Comparison of ENCODE assay signal across 12 cellular contexts in the genomic region with DNA sequence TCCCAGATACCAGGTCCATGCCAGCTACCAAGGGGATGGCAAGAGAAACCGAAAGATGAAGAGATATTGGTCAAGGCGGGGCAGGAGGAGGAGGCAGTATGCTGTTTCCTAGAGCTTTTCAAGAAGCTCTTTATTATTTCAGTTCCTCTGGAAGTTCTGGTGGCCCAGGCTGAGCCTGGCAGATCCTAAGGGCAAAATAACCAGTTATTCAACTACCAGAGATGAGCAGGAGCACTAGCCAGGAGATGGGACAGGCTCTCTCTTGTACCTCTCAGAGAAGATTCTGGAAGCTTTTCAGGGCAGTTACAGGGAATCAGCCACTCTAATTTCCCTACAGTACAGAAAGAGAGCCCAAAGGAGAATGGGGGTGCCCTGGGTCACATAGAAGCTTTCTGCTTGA.
"Had no signal": no experiment of that assay in that cellular context is flagged by ENCODE, and none has a peak within 500 bp of the region (broad histone marks: within the 10 kb centered on the region; RNA-seq: fewer than 3 reads in every experiment).

No MANE protein-coding gene starts in this region.

- H3K27ac ChIP-seq: gastrocnemius medialis, SK-N-MC, thyroid gland, uterus, WERI-Rb-1 had no signal

- DNase-seq: activated CD4-positive, alpha-beta memory T cell treated with anti-CD3 and anti-CD28 coated beads for 36 hours; activated CD8-positive, alpha-beta memory T cell treated with anti-CD3 and anti-CD28 coated beads, Interleukin-2, amount 50 U/mL, for 4 hours; gastrocnemius medialis; stimulated activated CD4-positive, alpha-beta T cell treated with anti-CD3 and anti-CD28 coated beads, Interleukin-1b, Interleukin-23, amount 100 ng/mL, for 48 hours; T-cell; T1000; thyroid gland; uterus; WERI-Rb-1 had no signal

- ATAC-seq: gastrocnemius medialis, Right ventricle myocardium inferior, sciatic nerve, T-cell had no signal

- H3K9me3 ChIP-seq: gastrocnemius medialis, thyroid gland, uterus had no signal

- H3K9me3 Mint-ChIP-seq: activated CD4-positive, alpha-beta memory T cell treated with anti-CD3 and anti-CD28 coated beads for 36 hours; T-cell had no signal

- H3K4me3 ChIP-seq: gastrocnemius medialis, SK-N-MC, thyroid gland, uterus had no signal

- H3K27ac Mint-ChIP-seq: activated CD4-positive, alpha-beta memory T cell treated with anti-CD3 and anti-CD28 coated beads for 36 hours; T-cell had no signal

- H3K36me3 ChIP-seq: uterus had no signal

- H3K27me3 ChIP-seq: gastrocnemius medialis, thyroid gland, uterus had no signal

- H3K27me3 Mint-ChIP-seq: activated CD4-positive, alpha-beta memory T cell treated with anti-CD3 and anti-CD28 coated beads for 36 hours; T-cell had no signal

- H3K4me3 Mint-ChIP-seq: activated CD4-positive, alpha-beta memory T cell treated with anti-CD3 and anti-CD28 coated beads for 36 hours had no signal
